1 cellular context compared by ENCODE assay signal in the genomic region with DNA sequence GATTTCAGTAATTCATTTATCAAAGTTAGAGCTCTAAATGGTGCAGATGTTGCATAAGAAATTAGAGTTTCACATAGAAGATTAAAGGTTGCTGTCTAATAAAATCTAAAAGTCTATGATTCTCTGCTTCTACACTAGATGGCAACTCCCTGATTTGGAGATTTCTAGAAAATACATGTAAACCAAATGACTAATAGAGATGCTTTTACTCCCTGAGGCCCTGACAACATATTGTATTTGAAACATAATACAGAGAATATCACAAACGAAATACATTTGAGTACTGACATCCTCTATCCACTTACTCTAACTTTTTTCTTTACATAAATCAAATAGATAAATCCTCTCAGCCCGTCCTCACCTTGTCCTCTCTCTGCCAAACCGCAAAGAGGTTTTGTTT.
TF ChIP-seq lines count a peak whose summit lies in the region.

No MANE protein-coding gene starts in this region.

TF ChIP-seq in SK-N-SH treated with all-trans-retinoic acid at 6 μM for 48 hours, 23 proteins besides CTCF, POLR2A, EP300 and RAD21:
- TF ChIP-seq, protein P1, sequence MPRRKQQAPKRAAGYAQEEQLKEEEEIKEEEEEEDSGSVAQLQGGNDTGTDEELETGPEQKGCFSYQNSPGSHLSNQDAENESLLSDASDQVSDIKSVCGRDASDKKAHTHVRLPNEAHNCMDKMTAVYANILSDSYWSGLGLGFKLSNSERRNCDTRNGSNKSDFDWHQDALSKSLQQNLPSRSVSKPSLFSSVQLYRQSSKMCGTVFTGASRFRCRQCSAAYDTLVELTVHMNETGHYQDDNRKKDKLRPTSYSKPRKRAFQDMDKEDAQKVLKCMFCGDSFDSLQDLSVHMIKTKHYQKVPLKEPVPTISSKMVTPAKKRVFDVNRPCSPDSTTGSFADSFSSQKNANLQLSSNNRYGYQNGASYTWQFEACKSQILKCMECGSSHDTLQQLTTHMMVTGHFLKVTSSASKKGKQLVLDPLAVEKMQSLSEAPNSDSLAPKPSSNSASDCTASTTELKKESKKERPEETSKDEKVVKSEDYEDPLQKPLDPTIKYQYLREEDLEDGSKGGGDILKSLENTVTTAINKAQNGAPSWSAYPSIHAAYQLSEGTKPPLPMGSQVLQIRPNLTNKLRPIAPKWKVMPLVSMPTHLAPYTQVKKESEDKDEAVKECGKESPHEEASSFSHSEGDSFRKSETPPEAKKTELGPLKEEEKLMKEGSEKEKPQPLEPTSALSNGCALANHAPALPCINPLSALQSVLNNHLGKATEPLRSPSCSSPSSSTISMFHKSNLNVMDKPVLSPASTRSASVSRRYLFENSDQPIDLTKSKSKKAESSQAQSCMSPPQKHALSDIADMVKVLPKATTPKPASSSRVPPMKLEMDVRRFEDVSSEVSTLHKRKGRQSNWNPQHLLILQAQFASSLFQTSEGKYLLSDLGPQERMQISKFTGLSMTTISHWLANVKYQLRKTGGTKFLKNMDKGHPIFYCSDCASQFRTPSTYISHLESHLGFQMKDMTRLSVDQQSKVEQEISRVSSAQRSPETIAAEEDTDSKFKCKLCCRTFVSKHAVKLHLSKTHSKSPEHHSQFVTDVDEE (CRISPR knock-in tag; IDR thresholded peaks at IDR 0.05) = no peak
- TF ChIP-seq TOX (CRISPR knock-in tag; IDR thresholded peaks at IDR 0.05; ENCODE audit: borderline replicate concordance) (no peak), ISL1 (CRISPR knock-in tag; IDR thresholded peaks at IDR 0.05) (0 out of 2 replicates have a peak, but pooled peaks have one; percentile 10), PPARA (CRISPR knock-in tag; IDR thresholded peaks at IDR 0.05; ENCODE audit: borderline replicate concordance) (no peak)
